20 cellular contexts compared by ENCODE assay signal in the genomic region with DNA sequence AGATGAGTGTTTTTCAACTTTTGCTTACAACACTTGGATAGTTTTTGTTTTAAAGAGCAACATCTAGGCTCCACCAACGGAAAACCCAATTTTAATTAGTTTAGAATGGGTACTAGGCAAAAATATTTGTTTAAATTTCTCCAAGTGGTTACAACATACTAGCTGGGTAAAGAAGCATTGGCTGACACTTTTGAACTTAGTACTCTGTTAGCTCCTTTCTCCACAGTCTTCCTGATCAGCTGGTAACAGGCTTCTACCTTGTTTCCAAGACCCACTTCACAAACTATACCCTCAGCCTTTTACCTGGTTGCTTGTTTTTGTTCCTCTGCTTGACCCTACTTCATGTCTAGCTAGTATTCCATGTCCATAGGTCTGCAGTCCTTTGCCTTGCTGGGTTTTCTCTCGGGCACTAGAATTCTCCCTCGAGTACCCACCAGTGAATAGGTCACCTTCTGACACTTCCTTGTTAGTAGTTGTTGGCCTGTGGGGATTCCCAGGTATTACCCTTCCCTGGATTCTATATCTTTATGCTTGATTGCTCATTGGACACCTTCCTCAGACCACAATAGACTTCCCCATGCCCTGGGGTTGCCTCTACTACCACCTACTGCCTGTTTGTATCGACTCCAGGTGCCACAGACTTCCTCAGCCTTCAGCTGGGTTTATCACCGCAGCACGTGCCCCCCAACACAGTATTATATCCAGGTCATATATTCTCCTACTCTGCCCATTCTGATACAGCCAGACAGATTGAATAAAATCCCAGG. TPM values are rescaled to one million over a fixed set of nuclear protein-coding genes. Genes with fewer than 3 reads are reported as not detected.
DNase-seq lines count a peak whose midpoint lies in the region; ATAC-seq and TF ChIP-seq lines count a peak whose summit lies in the region.
"Had no signal": no experiment of that assay in that cellular context is flagged by ENCODE, and none has a peak within 500 bp of the region (broad histone marks: within the 10 kb centered on the region; RNA-seq: fewer than 3 reads in every experiment).

No MANE protein-coding gene starts in this region.

- H4K91ac ChIP-seq in H9 (ENCODE audit: insufficient read length, low read depth, low read length): no peak overlapping the region
- peak overlapping the region; percentile 70 for H4K91ac ChIP-seq in mesenchymal stem cell (ENCODE audit: low read length)

- intact Hi-C loops in ovary (cut with DNase I) (no loop called here), PC-3 (cut with micrococcal nuclease) (loop anchor here (2.0 kb wide), 1 partner anchor 193 kb away; no protein-coding TSS in a partner anchor)

- H3K9me3 Mint-ChIP-seq in H9 (no peaks in the 10 kb centered on the region; a peak in 1 of 5 replicates), WTC11 (no peaks in the 10 kb centered on the region)

- WGBS in H9 (ENCODE audit: extremely low coverage, insufficient read length, low lambda C conversion rate): no CpG with 5 or more reads among the region's 6 CpGs
- 93% methylated on average over 5 of the region's 6 CpGs for WGBS in mesenchymal stem cell
- WGBS in SK-N-SH (ENCODE audit: low lambda C conversion rate): 9% methylated on average over 6 of the region's 6 CpGs
- 82 to 87% (median 83%) methylated on average over 6 of the region's 6 CpGs for WGBS in ovary, 3 donors

- H2BK120ac ChIP-seq in H9 (ENCODE audit: low read depth, low read length, poor library complexity, severe bottlenecking) (no peak overlapping the region), mesenchymal stem cell (ENCODE audit: low read depth, low read length) (peak overlapping the region; percentile 19)

- no peaks in the 10 kb centered on the region for H3F3A ChIP-seq in SK-N-SH (replicated peaks; ENCODE audit: insufficient read depth)
- H3F3A ChIP-seq in PC-3 (ENCODE audit: low read length, unreplicated experiment): no peaks in the 10 kb centered on the region

- H3K27me3 ChIP-seq in H9 (ENCODE audit: insufficient read depth, low read length) (no peaks in the 10 kb centered on the region), mesenchymal stem cell (ENCODE audit: control insufficient read depth in 1 of 2, insufficient read depth in 1 of 2, low read length in 2 of 2) (no peaks in the 10 kb centered on the region), SK-N-SH (ENCODE audit: insufficient read depth) (peaks cover 5% of the 10 kb centered on the region; the same call in 1 of the 2 replicates), ovary (no peaks in the 10 kb centered on the region), PC-3 (ENCODE audit: low read length) (no peaks in the 10 kb centered on the region)
- H3K27me3 ChIP-seq: SJCRH30 had no signal

- H3K27ac Mint-ChIP-seq in H9: no peak overlapping the region; a peak in 3 of 7 replicates
- no peak overlapping the region for H3K27ac Mint-ChIP-seq in WTC11

- H3K4me3 ChIP-seq in mesenchymal stem cell (ENCODE audit: insufficient read depth in 1 of 2, low read depth in 1 of 2, low read length in 2 of 2): no peak overlapping the region
- no peak overlapping the region for H3K4me3 ChIP-seq in SK-N-SH (ENCODE audit: low read depth in 2 of 2, low read length in 1 of 2)
- H3K4me3 ChIP-seq in ovary: no peak overlapping the region
- H3K4me3 ChIP-seq in PC-3 (ENCODE audit: low read length): no peak overlapping the region
- H3K4me3 ChIP-seq: A549, SJCRH30 had no signal

- H3K79me1 ChIP-seq in H9 (ENCODE audit: insufficient read depth, low read depth, low read length, poor library complexity, severe bottlenecking): no peaks in the 10 kb centered on the region
- H3K79me1 ChIP-seq in mesenchymal stem cell (replicated peaks; ENCODE audit: low read length, poor library complexity, severe bottlenecking): no peaks in the 10 kb centered on the region

- H3K4me1 Mint-ChIP-seq in H9 (no peaks in the 10 kb centered on the region), WTC11 (no peaks in the 10 kb centered on the region)

- no peak overlapping the region for H2BK5ac ChIP-seq in H9 (ENCODE audit: insufficient read length, low read length)
- H2BK5ac ChIP-seq in mesenchymal stem cell (ENCODE audit: low read depth, low read length, poor library complexity, severe bottlenecking): no peak overlapping the region

- no peak overlapping the region for H3K27ac ChIP-seq in H9 (ENCODE audit: insufficient read length, low read depth, low read length)
- no peak overlapping the region for H3K27ac ChIP-seq in mesenchymal stem cell (ENCODE audit: low read length, poor library complexity, severe bottlenecking)
- no peak overlapping the region for H3K27ac ChIP-seq in SK-N-SH (ENCODE audit: low read depth in 2 of 2, low read length in 1 of 2)
- no peak overlapping the region for H3K27ac ChIP-seq in ovary
- H3K27ac ChIP-seq in PC-3 (ENCODE audit: low read length): no peak overlapping the region
- H3K27ac ChIP-seq: A549, C4-2B, KMS-11, SJCRH30 had no signal

- no peaks in the 10 kb centered on the region for H3K79me2 ChIP-seq in H9 (ENCODE audit: insufficient read depth, low read length)
- no peaks in the 10 kb centered on the region for H3K79me2 ChIP-seq in SK-N-SH (ENCODE audit: insufficient read depth)
- no peaks in the 10 kb centered on the region for H3K79me2 ChIP-seq in PC-3 (ENCODE audit: low read length)

- H3K36me3 Mint-ChIP-seq in H9 (ENCODE audit: insufficient read depth in 1 of 3, low read depth in 3 of 3): no peaks in the 10 kb centered on the region
- no peaks in the 10 kb centered on the region for H3K36me3 Mint-ChIP-seq in WTC11

- peak; percentile 26; the same call in 2 of the 3 replicates for TF ChIP-seq CTCF in H9 (conservative IDR thresholded peaks at IDR 0.05)
- TF ChIP-seq CTCF in WTC11 (IDR thresholded peaks at IDR 0.05): no peak
- TF ChIP-seq CTCF in SK-N-SH (IDR thresholded peaks at IDR 0.05): no peak
- TF ChIP-seq CTCF in ovary (IDR thresholded peaks at IDR 0.05): no peak
- no peak for TF ChIP-seq CTCF in PC-3 (conservative IDR thresholded peaks at IDR 0.05; ENCODE audit: low read depth, low read length)

- DNase-seq in H9: no peak
- DNase-seq in WTC11 (ENCODE audit: low spot score): no peak
- peak; percentile 6 for DNase-seq in glomerular visceral epithelial cell (ENCODE audit: extremely low spot score)
- DNase-seq in mesenchymal stem cell: no peak
- DNase-seq in SK-N-SH: no peak
- no peak for DNase-seq in SIG-M5 (lab: John Stamatoyannopoulos, UW)
- DNase-seq in ovary: no peak
- no peak for DNase-seq in PC-3
- DNase-seq: EL, HCEC 1CT, NCI-H1417 treated with DMSO at 0.1 percent for 48 hours, NCI-H2029 treated with DMSO at 0.1 percent for 48 hours, NCI-H510A, NCI-H82, RPMI8226, SJCRH30 had no signal

- no TSS peak for BruUV-seq in PC-3 (replicated peaks; lab: Mats Ljungman, UMichigan)

- H3K9ac ChIP-seq in H9 (ENCODE audit: extremely low read depth, insufficient read length, low read length) (no peak overlapping the region), mesenchymal stem cell (ENCODE audit: low read length) (no peak overlapping the region), SK-N-SH (no peak overlapping the region), PC-3 (ENCODE audit: low read length) (no peak overlapping the region)
- H3K9ac ChIP-seq: KMS-11 had no signal

- H2BK12ac ChIP-seq in H9 (ENCODE audit: insufficient read length, low read depth, low read length): no peak overlapping the region
- peak overlapping the region; percentile 65 to 69 for H2BK12ac ChIP-seq in mesenchymal stem cell (ENCODE audit: low read length in 2 of 2)

- no peak overlapping the region for H2BK20ac ChIP-seq in H9 (ENCODE audit: low read depth, low read length, poor library complexity, severe bottlenecking)

- H3K9me2 ChIP-seq in SK-N-SH (no peaks in the 10 kb centered on the region), PC-3 (replicated peaks; ENCODE audit: low read length) (no peaks in the 10 kb centered on the region)

- H3K36me3 ChIP-seq in mesenchymal stem cell (ENCODE audit: control insufficient read depth in 1 of 2, insufficient read depth in 2 of 2, low read depth in 1 of 2, low read length in 2 of 2) (no peaks in the 10 kb centered on the region), SK-N-SH (replicated peaks in 1 of 2; ENCODE audit: control insufficient read depth in 1 of 2, insufficient read depth in 2 of 2, low read length in 1 of 2) (no peaks in the 10 kb centered on the region), ovary (no peaks in the 10 kb centered on the region), PC-3 (ENCODE audit: low read depth, low read length) (no peaks in the 10 kb centered on the region)
- H3K36me3 ChIP-seq: SJCRH30 had no signal

- no peak for TF ChIP-seq RAD21 in SK-N-SH (IDR thresholded peaks at IDR 0.05; ENCODE audit: low read length)

- TF ChIP-seq POLR2A in ovary (IDR thresholded peaks at IDR 0.05): no peak

- no peaks in the 10 kb centered on the region for H3K23me2 ChIP-seq in H9 (ENCODE audit: insufficient read length, low read depth, low read length, poor library complexity, severe bottlenecking)

- H4K20me1 ChIP-seq in H9 (ENCODE audit: control insufficient read depth, insufficient read depth, insufficient read length) (no peaks in the 10 kb centered on the region), SK-N-SH (ENCODE audit: insufficient read depth) (no peaks in the 10 kb centered on the region), PC-3 (ENCODE audit: low read length) (no peaks in the 10 kb centered on the region)

- POLR2A ChIA-PET in WTC11 (lab: Charles Lee): interaction anchor here (0.8 kb wide), 1 partner anchor 277 kb away, joined by 9 read pairs; no protein-coding TSS in a partner anchor
- POLR2A ChIA-PET in SK-N-SH (lab: Yijun Ruan, JAX): no interaction called here
- POLR2A ChIA-PET in PC-3 (lab: Charles Lee; ENCODE audit: unreplicated experiment): no interaction called here

- H3K4me1 ChIP-seq in H9 (ENCODE audit: insufficient read depth, low read length) (no peaks in the 10 kb centered on the region), mesenchymal stem cell (ENCODE audit: control insufficient read depth, insufficient read depth, low read depth, low read length) (no peaks in the 10 kb centered on the region), SK-N-SH (ENCODE audit: control insufficient read depth in 1 of 2, insufficient read depth in 2 of 2, low read depth in 1 of 2, low read length in 1 of 2) (no peaks in the 10 kb centered on the region; a peak in 1 of 4 replicates), ovary (ENCODE audit: insufficient read depth) (no peaks in the 10 kb centered on the region), PC-3 (ENCODE audit: insufficient read depth, low read length) (peaks cover 22% of the 10 kb centered on the region)
- H3K4me1 ChIP-seq: A549, SJCRH30 had no signal

- H3K27me3 Mint-ChIP-seq in H9 (ENCODE audit: low read depth) (no peaks in the 10 kb centered on the region), WTC11 (ENCODE audit: low read depth) (no peaks in the 10 kb centered on the region; the same call in 1 of the 2 replicates)

- CTCF ChIA-PET in WTC11 (lab: Charles Lee) (interaction anchor here (0.6 to 2.8 kb wide), 3 partner anchors 78 to 279 kb away, joined by 3 to 26 read pairs (median 9); no protein-coding TSS in a partner anchor), SK-N-SH (lab: Yijun Ruan, JAX) (interaction anchor here (1.0 to 2.2 kb wide), 3 partner anchors 50 to 335 kb away, joined by 3 to 7 read pairs (median 3); no protein-coding TSS in a partner anchor), PC-3 (lab: Charles Lee) (interaction anchor here (0.6 kb wide), 1 partner anchor 302 kb away, joined by 3 read pairs; no protein-coding TSS in a partner anchor)

- H3K4ac ChIP-seq in H9 (ENCODE audit: low read depth, low read length) (no peak overlapping the region), mesenchymal stem cell (ENCODE audit: low read depth in 1 of 2, low read length in 2 of 2) (peak overlapping the region in 1 of 2 experiments; percentile 4)

- H4K8ac ChIP-seq in H9 (replicated peaks; ENCODE audit: insufficient read length, low read depth, low read length) (no peak overlapping the region), mesenchymal stem cell (ENCODE audit: low read length) (no peak overlapping the region)

- no peak overlapping the region for H3K18ac ChIP-seq in H9 (ENCODE audit: insufficient read length, low read depth, low read length)
- H3K18ac ChIP-seq in mesenchymal stem cell (ENCODE audit: low read depth in 1 of 2, low read length in 2 of 2): peak overlapping the region; percentile 11 to 70

- ATAC-seq in WTC11 (peak; percentile 82), PC-3 (no peak)
- ATAC-seq: A549 had no signal

- H2BK15ac ChIP-seq in H9 (ENCODE audit: low read depth, low read length) (no peak overlapping the region), mesenchymal stem cell (ENCODE audit: low read depth, poor library complexity, severe bottlenecking) (no peak overlapping the region)

- no peak overlapping the region for H3K14ac ChIP-seq in H9 (ENCODE audit: insufficient read depth, low read length)
- peak overlapping the region in 1 of 2 experiments; percentile 89 for H3K14ac ChIP-seq in mesenchymal stem cell (ENCODE audit: low read length in 2 of 2)

- H3K23ac ChIP-seq in H9 (ENCODE audit: insufficient read length, low read depth, low read length) (no peak overlapping the region), mesenchymal stem cell (ENCODE audit: low read length in 2 of 2) (no peak overlapping the region)

- TF ChIP-seq EP300 in SK-N-SH (IDR thresholded peaks at IDR 0.05; ENCODE audit: borderline replicate concordance in 1 of 2, low read depth in 1 of 2, low read length in 1 of 2): no peak
- TF ChIP-seq EP300 in ovary (IDR thresholded peaks at IDR 0.05): no peak

- no peak overlapping the region for H3K56ac ChIP-seq in H9 (ENCODE audit: insufficient read length, low read depth, low read length)

- H2AK5ac ChIP-seq in H9 (ENCODE audit: insufficient read length, low read length) (no peak overlapping the region), mesenchymal stem cell (ENCODE audit: low read length, severe bottlenecking) (peak overlapping the region; percentile 36)

- H3K4me2 ChIP-seq in H9 (ENCODE audit: insufficient read depth, insufficient read length, low read length): no peak overlapping the region
- no peak overlapping the region for H3K4me2 ChIP-seq in mesenchymal stem cell (ENCODE audit: low read length, poor library complexity, severe bottlenecking)
- no peak overlapping the region for H3K4me2 ChIP-seq in SK-N-SH
- H3K4me2 ChIP-seq in PC-3 (ENCODE audit: low read length): no peak overlapping the region
- H3K4me2 ChIP-seq: A549, KMS-11 had no signal

- no peak overlapping the region for H3K4me3 Mint-ChIP-seq in H9
- H3K4me3 Mint-ChIP-seq in WTC11: no peak overlapping the region

- H2AFZ ChIP-seq in H9 (ENCODE audit: low read length) (no peak overlapping the region), mesenchymal stem cell (ENCODE audit: low read depth, low read length) (no peak overlapping the region), SK-N-SH (ENCODE audit: low read depth) (no peak overlapping the region), PC-3 (ENCODE audit: low read length) (no peak overlapping the region)

- no peak overlapping the region for H4K5ac ChIP-seq in H9 (ENCODE audit: insufficient read length, low read depth, low read length)

- H3K9me3 ChIP-seq in H9 (ENCODE audit: control insufficient read depth, low read depth, low read length): no peaks in the 10 kb centered on the region
- peaks cover 5% of the 10 kb centered on the region for H3K9me3 ChIP-seq in mesenchymal stem cell (ENCODE audit: control insufficient read depth, low read length)
- no peaks in the 10 kb centered on the region for H3K9me3 ChIP-seq in SK-N-SH
- H3K9me3 ChIP-seq in ovary: no peaks in the 10 kb centered on the region
- H3K9me3 ChIP-seq in PC-3 (ENCODE audit: low read length): no peaks in the 10 kb centered on the region
- H3K9me3 ChIP-seq: A549, SJCRH30 had no signal

- H3T11ph ChIP-seq in H9 (ENCODE audit: low read length): no peak overlapping the region

RNA-seq across cellular contexts. Expression of a gene that starts 42.0 kb away (rescaled TPM):
- total RNA-seq in H9 (2021) (not detected in 2 replicates), WTC11 (2021) (not detected in 3 replicates), ovary (not detected), PC-3 (2014; rRNA removed) (not detected in 2 replicates)
- not detected for polyA plus RNA-seq in mesenchymal stem cell (2013, experiment 1 of 2)
- not detected for polyA plus RNA-seq in mesenchymal stem cell (2013, experiment 2 of 2)
- polyA plus RNA-seq in SK-N-SH (2012; rRNA removed) (not detected in 2 replicates), ovary (not detected)
- polyA plus RNA-seq in SK-N-SH (2012; cell fraction: cytosol; rRNA removed): not detected in 2 replicates
- polyA plus RNA-seq in SK-N-SH (2012; cell fraction: nucleus; rRNA removed): not detected in 2 replicates
- total RNA-seq: HT1080, SJCRH30 had no signal
- polyA plus RNA-seq: A549 had no signal

RNA-seq across cellular contexts. Expression of a gene that starts 45.4 kb away (rescaled TPM):
- 29.0 and 29.6 TPM in 2 replicates for total RNA-seq in H9 (2021)
- 27.5 to 30.0 TPM (median 29.3 TPM) in 3 replicates for total RNA-seq in WTC11 (2021)
- 23.3 TPM for polyA plus RNA-seq in mesenchymal stem cell (2013, experiment 1 of 2)
- 24.6 TPM for polyA plus RNA-seq in mesenchymal stem cell (2013, experiment 2 of 2)
- polyA plus RNA-seq in SK-N-SH (2012; rRNA removed): 8.3 and 13.0 TPM in 2 replicates
- polyA plus RNA-seq in SK-N-SH (2012; cell fraction: cytosol; rRNA removed): 9.4 and 11.1 TPM in 2 replicates
- polyA plus RNA-seq in SK-N-SH (2012; cell fraction: nucleus; rRNA removed): 11.5 and 12.8 TPM in 2 replicates
- total RNA-seq in ovary: 10 to 100 TPM; 35.8 to 51.1 (median 46.9) TPM
- 10 to 100 TPM; 12.1 to 16.0 TPM for polyA plus RNA-seq in ovary
- 26.1 and 33.9 TPM in 2 replicates for total RNA-seq in PC-3 (2014; rRNA removed)
